Comparison of ENCODE assay signal across 17 cellular contexts in genomic region chr6:96235927-96236326, GRCh38.
"Had no signal": no experiment of that assay in that cellular context is flagged by ENCODE, and none has a peak within 500 bp of the region (broad histone marks: within the 10 kb centered on the region; RNA-seq: fewer than 3 reads in every experiment).

No MANE protein-coding gene starts in this region.

- DNase-seq: activated CD4-positive, alpha-beta T cell treated with anti-CD3 and anti-CD28 coated beads for 36 hours; activated CD8-positive, alpha-beta memory T cell treated with anti-CD3 and anti-CD28 coated beads, Interleukin-2, amount 50 U/mL, for 4 hours; activated CD8-positive, alpha-beta T cell treated with anti-CD3 and anti-CD28 coated beads for 36 hours; activated naive CD4-positive, alpha-beta T cell; activated naive CD8-positive, alpha-beta T cell treated with anti-CD3 and anti-CD28 coated beads, Interleukin-2, amount 50 U/mL, for 24 hours; body of pancreas; dermis blood vessel endothelial cell; left lung; pancreas; retina; T-helper 9 cell; thyroid gland had no signal

- H3K9me3 Mint-ChIP-seq: activated CD8-positive, alpha-beta T cell treated with anti-CD3 and anti-CD28 coated beads for 36 hours; activated naive CD8-positive, alpha-beta T cell treated with anti-CD3 and anti-CD28 coated beads, Interleukin-2, amount 50 U/mL, for 24 hours; memory B cell; neural crest cell had no signal

- H3K27me3 ChIP-seq: body of pancreas, left lung, pancreas, thyroid gland, vagina had no signal

- H3K27me3 Mint-ChIP-seq: memory B cell had no signal

- H3K36me3 Mint-ChIP-seq: memory B cell had no signal

- H3K4me3 Mint-ChIP-seq: activated CD4-positive, alpha-beta T cell treated with anti-CD3 and anti-CD28 coated beads for 36 hours; activated CD8-positive, alpha-beta T cell treated with anti-CD3 and anti-CD28 coated beads for 36 hours; activated naive CD8-positive, alpha-beta T cell treated with anti-CD3 and anti-CD28 coated beads, Interleukin-2, amount 50 U/mL, for 24 hours; memory B cell; neural crest cell had no signal

- FAIRE-seq: pancreas had no signal

- H3K36me3 ChIP-seq: left lung, pancreas, thyroid gland, vagina had no signal

- H3K4me1 ChIP-seq: body of pancreas, left lung, pancreas, thyroid gland, vagina had no signal

- H3K9me3 ChIP-seq: body of pancreas, left lung, pancreas, thyroid gland, vagina had no signal

- H3K4me1 Mint-ChIP-seq: activated CD4-positive, alpha-beta T cell treated with anti-CD3 and anti-CD28 coated beads for 36 hours; activated naive CD8-positive, alpha-beta T cell treated with anti-CD3 and anti-CD28 coated beads, Interleukin-2, amount 50 U/mL, for 24 hours; memory B cell; neural crest cell had no signal

- H3K27ac Mint-ChIP-seq: activated CD4-positive, alpha-beta T cell treated with anti-CD3 and anti-CD28 coated beads for 36 hours; activated CD8-positive, alpha-beta T cell treated with anti-CD3 and anti-CD28 coated beads for 36 hours; activated naive CD8-positive, alpha-beta T cell treated with anti-CD3 and anti-CD28 coated beads, Interleukin-2, amount 50 U/mL, for 24 hours; memory B cell had no signal

- H3K4me3 ChIP-seq: body of pancreas, left lung, pancreas, skin epidermis, thyroid gland, vagina had no signal

- H3K27ac ChIP-seq: body of pancreas, left lung, pancreas, skin epidermis, thyroid gland, vagina, VCaP had no signal
